15 cellular contexts compared by ENCODE assay signal in the genomic region with DNA sequence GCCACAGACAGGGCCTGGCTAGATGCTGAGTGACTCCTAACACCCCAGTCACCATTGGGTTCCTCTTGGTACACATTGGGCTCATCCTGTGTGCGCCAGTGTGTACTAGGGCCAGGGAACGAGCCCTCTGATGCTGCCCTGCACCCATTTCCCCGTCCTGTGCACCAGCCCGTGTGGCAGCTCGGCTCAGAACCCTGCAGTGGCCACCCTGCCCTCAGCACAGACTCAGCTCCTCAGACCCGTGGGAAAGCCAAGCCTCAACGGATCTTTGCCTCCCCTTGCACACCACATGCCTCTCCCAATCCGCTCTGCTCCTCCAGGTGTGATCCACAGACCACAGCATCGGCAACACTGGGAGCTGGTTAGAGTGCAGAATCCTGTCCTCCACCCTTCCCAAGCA. TPM values are rescaled to one million over a fixed set of nuclear protein-coding genes. Genes with fewer than 3 reads are reported as not detected.
"Had no signal": no experiment of that assay in that cellular context is flagged by ENCODE, and none has a peak within 500 bp of the region (broad histone marks: within the 10 kb centered on the region; RNA-seq: fewer than 3 reads in every experiment).

No MANE protein-coding gene starts in this region.

- H3K27ac ChIP-seq: epithelial cell of prostate, testis had no signal

- H3K4me1 Mint-ChIP-seq: activated CD4-positive, alpha-beta memory T cell treated with anti-CD3 and anti-CD28 coated beads, Interleukin-2, amount 10 ng/mL, durations not matched to agents 7 days and 5 days; stimulated activated naive CD8-positive, alpha-beta T cell treated with anti-CD3 and anti-CD28 coated beads, Interleukin-15, amount 100 ng/mL, for 72 hours had no signal

- H3K27me3 ChIP-seq: testis had no signal

- H3K27ac Mint-ChIP-seq: activated CD4-positive, alpha-beta memory T cell treated with anti-CD3 and anti-CD28 coated beads, Interleukin-2, amount 10 ng/mL, durations not matched to agents 7 days and 5 days; naive thymus-derived CD8-positive, alpha-beta T cell had no signal

- DNase-seq: activated CD4-positive, alpha-beta memory T cell treated with anti-CD3 and anti-CD28 coated beads, Interleukin-2, amount 10 ng/mL, durations not matched to agents 7 days and 5 days; activated CD8-positive, alpha-beta memory T cell treated with anti-CD3 and anti-CD28 coated beads, Interleukin-2, amount 50 U/mL, for 4 hours; activated naive CD4-positive, alpha-beta T cell treated with Interleukin-2 at 50 U/mL for 16 hours; caudate nucleus; cortex of kidney; effector CD8-positive, alpha-beta T cell; kidney glomerular epithelial cell; naive thymus-derived CD8-positive, alpha-beta T cell; nucleus accumbens; stimulated activated CD4-positive, alpha-beta T cell treated with anti-CD3 and anti-CD28 coated beads, Interleukin-15, amount 100 ng/mL, for 24 hours; stimulated activated CD4-positive, alpha-beta T cell treated with anti-CD3 and anti-CD28 coated beads, Interleukin-4, amount 100 ng/mL, for 24 hours; stimulated activated naive CD8-positive, alpha-beta T cell treated with anti-CD3 and anti-CD28 coated beads, Interleukin-15, amount 100 ng/mL, for 72 hours; T-helper 9 cell; testis had no signal

- H3K9me3 ChIP-seq: testis had no signal

- H3K4me3 ChIP-seq: testis had no signal

- H3K27me3 Mint-ChIP-seq: activated CD4-positive, alpha-beta memory T cell treated with anti-CD3 and anti-CD28 coated beads, Interleukin-2, amount 10 ng/mL, durations not matched to agents 7 days and 5 days had no signal

- H3K4me3 Mint-ChIP-seq: activated CD4-positive, alpha-beta memory T cell treated with anti-CD3 and anti-CD28 coated beads, Interleukin-2, amount 10 ng/mL, durations not matched to agents 7 days and 5 days; naive thymus-derived CD8-positive, alpha-beta T cell; stimulated activated naive CD8-positive, alpha-beta T cell treated with anti-CD3 and anti-CD28 coated beads, Interleukin-15, amount 100 ng/mL, for 72 hours had no signal

- ATAC-seq: naive thymus-derived CD8-positive, alpha-beta T cell; stimulated activated naive CD8-positive, alpha-beta T cell treated with anti-CD3 and anti-CD28 coated beads, Interleukin-15, amount 100 ng/mL, for 72 hours had no signal

- H3K9me3 Mint-ChIP-seq: activated CD4-positive, alpha-beta memory T cell treated with anti-CD3 and anti-CD28 coated beads, Interleukin-2, amount 10 ng/mL, durations not matched to agents 7 days and 5 days; stimulated activated naive CD8-positive, alpha-beta T cell treated with anti-CD3 and anti-CD28 coated beads, Interleukin-15, amount 100 ng/mL, for 72 hours had no signal

- H3K36me3 Mint-ChIP-seq: naive thymus-derived CD8-positive, alpha-beta T cell had no signal

- H3K4me1 ChIP-seq: testis had no signal

RNA-seq across cellular contexts. Expression of a gene that starts 38.6 kb away (rescaled TPM):
- polyA plus RNA-seq: naive thymus-derived CD8-positive, alpha-beta T cell had no signal
